ENCODE assay signal across 5 cellular contexts in the genomic region with DNA sequence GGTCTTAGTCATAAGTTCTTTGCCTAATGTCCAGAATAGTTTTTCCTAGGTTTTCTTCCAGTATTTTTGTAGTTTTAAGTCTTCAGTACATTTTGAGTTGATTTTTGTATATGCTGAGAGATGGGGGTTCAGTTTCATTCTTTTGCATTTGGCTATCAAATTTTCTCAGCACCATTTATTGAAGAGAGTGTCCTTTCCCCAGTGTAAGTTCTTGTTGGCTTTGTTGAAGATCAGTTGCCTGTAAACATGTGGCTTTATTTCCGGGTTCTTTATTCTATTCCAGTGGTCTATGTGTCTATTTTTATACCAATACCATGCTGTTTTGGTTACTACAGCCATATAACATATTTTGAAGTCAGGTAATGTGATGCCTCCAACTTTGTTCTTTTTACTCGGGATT.
"Had no signal": no experiment of that assay in that cellular context is flagged by ENCODE, and none has a peak within 500 bp of the region (broad histone marks: within the 10 kb centered on the region; RNA-seq: fewer than 3 reads in every experiment).

No MANE protein-coding gene starts in this region.

- H3K27ac ChIP-seq: HL-60 had no signal

- H3K4me3 ChIP-seq: K562 had no signal

- DNase-seq: IMR-90, KBM-7, KG1 had no signal
